In the genomic region with DNA sequence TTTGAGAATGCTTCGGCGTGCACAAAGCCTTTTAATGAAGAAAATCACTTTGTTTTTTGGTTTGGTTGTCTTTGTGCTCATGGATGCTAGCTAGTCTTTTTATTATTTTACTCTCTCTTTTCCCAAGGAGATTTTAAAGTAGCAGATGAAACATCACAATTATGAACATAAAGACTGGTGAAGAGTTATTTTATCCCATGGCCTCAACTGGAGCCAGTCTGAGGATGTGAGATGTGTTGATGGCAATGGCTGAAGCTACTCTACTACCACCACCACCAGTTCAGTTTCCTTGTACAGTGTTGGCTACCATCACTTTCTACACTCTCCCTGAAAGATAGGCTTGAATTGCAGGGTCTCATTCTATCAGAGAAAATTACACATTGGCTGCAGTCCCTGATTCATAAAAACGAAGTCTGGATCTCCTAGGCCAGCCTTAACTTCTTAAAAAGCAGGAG, we compare ENCODE assay signal across 8 cellular contexts. TPM values are rescaled to one million over a fixed set of nuclear protein-coding genes. Genes with fewer than 3 reads are reported as not detected.
DNase-seq lines count a peak whose midpoint lies in the region; ATAC-seq and TF ChIP-seq lines count a peak whose summit lies in the region.

No MANE protein-coding gene starts in this region.

- TF ChIP-seq CTCF in HFFc6 (IDR thresholded peaks at IDR 0.05) (no peak), MCF 10A (IDR thresholded peaks at IDR 0.05; ENCODE audit: unreplicated experiment) (no peak)

- H3K27ac Mint-ChIP-seq in HFFc6 = peak overlapping the region; percentile 68
- H3K27ac Mint-ChIP-seq in MCF 10A (ENCODE audit: low read depth, unreplicated experiment) = peak overlapping the region; percentile 93

- peak overlapping the region; percentile 23 for H3K9ac ChIP-seq in mucosa of stomach (ENCODE audit: low read length)

- H3K4me3 ChIP-seq in ACC112 (ENCODE audit: low read depth, low read length) (peak overlapping the region; percentile 74), mucosa of stomach (ENCODE audit: low read length) (no peak overlapping the region)

- H3K4me1 ChIP-seq in ACC112 (ENCODE audit: control insufficient read depth, insufficient read depth, low read length, unreplicated experiment) (peaks cover 17% of the 10 kb centered on the region), mucosa of stomach (ENCODE audit: control insufficient read depth, insufficient read depth, low read length) (peaks cover 15% of the 10 kb centered on the region)

- POLR2A ChIA-PET in MCF 10A (lab: Yijun Ruan, JAX) = interaction anchor here (0.8 to 5.8 kb wide), 9 partner anchors 9 to 258 kb away, joined by 3 to 55 read pairs (median 5); partner anchors contain the start of genes HNRNPH3 and PBLD

- no peaks in the 10 kb centered on the region for H3K9me3 ChIP-seq in mucosa of stomach (ENCODE audit: control insufficient read depth, low read length)

- H3K36me3 Mint-ChIP-seq in HFFc6 (ENCODE audit: low read depth) (peaks cover 41% of the 10 kb centered on the region), MCF 10A (ENCODE audit: insufficient read depth, unreplicated experiment) (peaks cover 6% of the 10 kb centered on the region)

- H3K9me3 Mint-ChIP-seq in HFFc6 (no peaks in the 10 kb centered on the region), MCF 10A (ENCODE audit: unreplicated experiment) (no peaks in the 10 kb centered on the region)

- intact Hi-C loops in MCF 10A (cut with micrococcal nuclease) = no loop called here

- ATAC-seq in esophagus mucosa = no peak

- no peaks in the 10 kb centered on the region for H3K27me3 ChIP-seq in ACC112 (ENCODE audit: insufficient read depth, low read length)
- no peaks in the 10 kb centered on the region for H3K27me3 ChIP-seq in mucosa of stomach (ENCODE audit: control insufficient read depth, insufficient read depth, low read length)

- H3K36me3 ChIP-seq in ACC112 (ENCODE audit: insufficient read depth, low read length) (0 out of 2 replicates have a peak, but pooled peaks cover 4% of the 10 kb centered on the region), mucosa of stomach (ENCODE audit: control insufficient read depth, insufficient read depth, low read length) (no peaks in the 10 kb centered on the region)

- CTCF ChIA-PET in MCF 10A (lab: Yijun Ruan, JAX) = interaction anchor here (0.7 to 4.6 kb wide), 2 partner anchors 21 to 80 kb away, joined by 3 to 35 read pairs; no protein-coding TSS in a partner anchor

- H2AFZ ChIP-seq in ACC112 (ENCODE audit: low read length, unreplicated experiment) = peak overlapping the region; percentile 99

- BruUV-seq in MCF 10A (replicated peaks; lab: Mats Ljungman, UMichigan) = no TSS peak

- H3K27me3 Mint-ChIP-seq in HFFc6 (ENCODE audit: insufficient read depth) (peaks cover 11% of the 10 kb centered on the region; the same call in 1 of the 2 replicates), MCF 10A (ENCODE audit: insufficient read depth, unreplicated experiment) (no peaks in the 10 kb centered on the region)

- peaks cover 43% of the 10 kb centered on the region for H3K79me2 ChIP-seq in ACC112 (ENCODE audit: control insufficient read depth, insufficient read depth, low read length, unreplicated experiment)

- H3K4me3 Mint-ChIP-seq in HFFc6 (peak overlapping the region; percentile 99), MCF 10A (ENCODE audit: unreplicated experiment) (peak overlapping the region; percentile 95)

- DNase-seq in HFFc6 = no peak
- DNase-seq in MCF 10A (ENCODE audit: unreplicated experiment) = no peak
- DNase-seq in midbrain (lab: John Stamatoyannopoulos, UW) = no peak
- no peak for DNase-seq in NCI-H526 treated with DMSO at 0.1 percent for 48 hours (lab: John Stamatoyannopoulos, UW)
- no peak for DNase-seq in DMS153 treated with DMSO at 0.1 percent for 48 hours (lab: John Stamatoyannopoulos, UW; ENCODE audit: unreplicated experiment)

- peaks cover 29% of the 10 kb centered on the region for H3K4me1 Mint-ChIP-seq in HFFc6 (ENCODE audit: low read depth)
- peaks cover 11% of the 10 kb centered on the region for H3K4me1 Mint-ChIP-seq in MCF 10A (ENCODE audit: insufficient read depth, unreplicated experiment)

- H3K27ac ChIP-seq in ACC112 (ENCODE audit: low read depth, low read length) = peak overlapping the region; percentile 65

RNA-seq across cellular contexts. Expression of gene HERC4, which starts 0.5 kb away (rescaled TPM):
- total RNA-seq in HFFc6 (2021; fragmentation: NEBNext Ultra II Directional; extraction: Animal tissue kit (Norgen Biotek cat#: 25700)) = 100 to 1,000 TPM; 220 to 297 (median 279) TPM
- total RNA-seq in MCF 10A (2022) = 57.5 and 61.5 TPM in 2 replicates
- 33.3 TPM for total RNA-seq in esophagus mucosa

RNA-seq across cellular contexts. Expression of gene MYPN, which starts 33.7 kb away (rescaled TPM):
- total RNA-seq in HFFc6 (2021; fragmentation: NEBNext Ultra II Directional; extraction: Animal tissue kit (Norgen Biotek cat#: 25700)) = 10 to 100 TPM; 70.3 to 89.1 (median 80.1) TPM
- total RNA-seq in MCF 10A (2022) (0.22 and 0.37 TPM in 2 replicates), esophagus mucosa (0.08 TPM)

Comparison
In these comparisons a context has a peak if more than half of its experiments do, and no peak if none do; other contexts are left out.
1. RNA of gene MYPN, which starts 33.7 kb away (total RNA-seq): 70.3 to 89.1 TPM in HFFc6; 0.22 to 0.37 TPM in MCF 10A and 0.08 TPM in esophagus mucosa (single experiment); every median in the first group is over 10 times any median in the second.